In the genomic region with DNA sequence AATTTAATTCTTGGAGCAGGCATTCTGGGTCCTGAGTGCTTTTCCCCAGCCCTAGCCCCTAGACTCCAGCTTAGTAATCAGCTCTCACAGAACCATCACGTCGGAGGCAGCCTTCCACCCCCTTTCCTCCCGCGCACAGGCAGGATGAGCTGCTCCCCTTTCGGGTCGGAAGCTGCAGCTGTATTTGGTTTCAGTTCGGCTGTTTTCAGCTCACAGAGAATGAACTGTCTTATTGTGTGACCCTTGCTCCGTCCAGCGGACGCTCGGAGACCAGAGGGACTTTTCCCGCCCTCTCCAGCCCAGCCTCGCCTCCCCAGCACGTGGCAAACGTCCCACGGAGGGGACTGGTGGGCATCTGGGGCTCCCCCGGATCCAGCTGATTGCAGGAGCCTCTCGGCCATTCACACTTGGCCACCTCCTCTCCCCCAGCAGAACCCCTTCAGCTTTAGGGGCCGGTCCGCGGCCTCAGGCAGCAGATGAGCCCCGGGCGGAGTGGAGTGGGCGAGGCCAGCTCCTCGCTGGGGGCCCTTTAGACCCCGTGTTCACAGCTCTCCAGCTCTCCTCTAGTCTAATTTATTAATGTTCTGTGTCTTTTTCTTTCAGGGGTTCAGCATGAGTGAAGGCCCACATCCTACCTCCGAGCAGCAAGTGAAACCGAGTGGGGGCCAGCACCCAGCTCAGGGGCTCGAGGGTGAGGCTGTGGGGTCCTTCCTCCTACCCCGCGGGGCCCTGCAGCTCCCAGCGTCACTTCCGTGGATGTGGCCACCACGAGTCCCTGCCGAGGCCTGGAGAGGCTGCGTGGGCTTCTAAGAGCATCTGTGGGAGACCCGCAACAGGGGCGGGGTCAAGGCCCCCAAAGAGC, we compare ENCODE assay signal across 8 cellular contexts.
DNase-seq lines count a peak whose midpoint lies in the region; ATAC-seq and TF ChIP-seq lines count a peak whose summit lies in the region.
"Had no signal": no experiment of that assay in that cellular context is flagged by ENCODE, and none has a peak within 500 bp of the region (broad histone marks: within the 10 kb centered on the region; RNA-seq: fewer than 3 reads in every experiment).

No MANE protein-coding gene starts in this region.

- ATAC-seq in GM19035 (IDR thresholded peaks at IDR 0.05; ENCODE audit: unreplicated experiment), result no peak

- H3K36me3 ChIP-seq in iPS DF 6.9 (ENCODE audit: control insufficient read depth, insufficient read depth, low read length), result no peaks in the 10 kb centered on the region
- H3K36me3 ChIP-seq: SJSA1 had no signal

- DNase-seq in GM20000 (ENCODE audit: low spot score) (peak; percentile 75), iPS DF 6.9 (ENCODE audit: low read depth, low spot score) (no peak), NOMO-1 (lab: John Stamatoyannopoulos, UW; ENCODE audit: unreplicated experiment in 2 of 2) (no peak), DMS 273 treated with DMSO at 0.1 percent for 48 hours (lab: John Stamatoyannopoulos, UW) (no peak)
- DNase-seq in activated CD4-positive, alpha-beta T cell treated with anti-CD3 and anti-CD28 coated beads, Interleukin-2, amount 50 U/mL, for 4 hours, result peak; percentile 23 to 37
- peak; percentile 34 for DNase-seq in stimulated activated CD4-positive, alpha-beta T cell treated with anti-CD3 and anti-CD28 coated beads, Interleukin-4, amount 100 ng/mL, for 24 hours

- WGBS in iPS DF 6.9 (ENCODE audit: insufficient coverage, insufficient read length), result no CpG with 5 or more reads among the region's 38 CpGs

- H3K27me3 ChIP-seq in iPS DF 6.9 (ENCODE audit: control insufficient read depth, insufficient read depth, low read length), result peaks cover 17% of the 10 kb centered on the region

- peaks cover 1% of the 10 kb centered on the region; the same call in 1 of the 2 replicates for H3K4me1 ChIP-seq in iPS DF 6.9 (ENCODE audit: control insufficient read depth, insufficient read depth, low read length)

- no peaks in the 10 kb centered on the region for H3K9me3 ChIP-seq in iPS DF 6.9 (ENCODE audit: control insufficient read depth, insufficient read depth, low read length)
- H3K9me3 ChIP-seq: SJSA1 had no signal

- no peak overlapping the region for H3K27ac ChIP-seq in iPS DF 6.9 (ENCODE audit: low read length)
- H3K27ac ChIP-seq: SJSA1 had no signal

- peak overlapping the region; percentile 33; the same call in 1 of the 2 replicates for H3K4me3 ChIP-seq in iPS DF 6.9 (ENCODE audit: low read length)
- H3K4me3 ChIP-seq: SJSA1 had no signal

- no peak for TF ChIP-seq CTCF in GM20000 (IDR thresholded peaks at IDR 0.05; ENCODE audit: extremely low read depth, missing control alignments)

Comparison
In these comparisons a context has a peak if more than half of its experiments do, and no peak if none do; other contexts are left out.
1. DNase-seq: peak in GM20000 (single experiment), activated CD4-positive, alpha-beta T cell treated with anti-CD3 and anti-CD28 coated beads, Interleukin-2, amount 50 U/mL, for 4 hours (2 of 2) and stimulated activated CD4-positive, alpha-beta T cell treated with anti-CD3 and anti-CD28 coated beads, Interleukin-4, amount 100 ng/mL, for 24 hours (single experiment); none in iPS DF 6.9 (single experiment), NOMO-1 (0 of 2) and DMS 273 treated with DMSO at 0.1 percent for 48 hours (single experiment).